In the genomic region with DNA sequence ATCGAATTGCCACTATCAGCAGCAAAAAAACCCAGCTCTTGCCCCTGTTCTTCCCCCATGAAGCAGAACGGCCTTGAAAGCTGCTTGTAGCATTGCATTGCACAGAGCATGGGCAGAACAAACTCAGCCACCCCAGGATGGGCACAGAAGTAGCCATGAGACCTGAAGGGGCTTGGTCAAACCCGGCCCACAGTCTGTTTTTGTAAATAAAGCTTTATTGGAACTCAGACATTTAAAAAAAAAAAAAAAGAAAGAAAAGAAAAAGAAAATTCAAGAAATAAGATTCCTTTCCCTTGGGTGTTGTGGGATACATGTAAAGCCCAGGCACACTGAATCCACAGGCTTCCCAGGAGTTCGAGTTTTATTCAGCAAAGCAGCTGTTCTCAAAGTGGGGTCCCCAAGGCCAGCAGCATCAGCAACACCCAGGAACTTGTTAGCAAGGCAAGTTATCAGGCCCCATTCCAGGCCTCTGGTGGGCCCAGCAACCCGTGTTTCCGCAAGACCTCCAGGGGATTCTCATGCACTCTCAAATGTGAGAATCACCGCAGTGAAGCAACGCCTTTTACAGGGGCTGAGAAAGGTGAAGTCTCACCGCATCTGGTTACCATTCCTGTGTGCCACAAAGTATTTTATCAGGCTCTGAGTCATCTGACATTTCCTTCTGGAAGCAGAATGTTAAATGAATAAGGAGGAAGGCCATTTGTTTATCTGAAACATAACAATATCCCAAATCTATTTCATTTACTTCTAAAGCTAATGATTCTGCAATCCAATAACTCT, we compare ENCODE assay signal across 12 cellular contexts.
A peak's percentile ranks its signal among the peaks of the same experiment; 100 is the strongest.
DNase-seq lines count a peak whose midpoint lies in the region; ATAC-seq, FAIRE-seq and TF ChIP-seq lines count a peak whose summit lies in the region.
"Had no signal": no experiment of that assay in that cellular context is flagged by ENCODE, and none has a peak within 500 bp of the region (broad histone marks: within the 10 kb centered on the region; RNA-seq: fewer than 3 reads in every experiment).

No MANE protein-coding gene starts in this region.

- DNase-seq in H54 (ENCODE audit: insufficient read length, low spot score) (peak; percentile 69), fibroblast of peridontal ligament (ENCODE audit: extremely low read depth) (peak; percentile 58), GM19238 (ENCODE audit: insufficient read length, low spot score) (no peak), SK-N-DZ (ENCODE audit: low spot score) (no peak), lower leg skin (ENCODE audit: low spot score in 2 of 2) (no peak)
- DNase-seq: DMS53, midbrain, NCI-H1048, NCI-H510A treated with DMSO at 0.1 percent for 48 hours had no signal

- intact Hi-C loops in lower leg skin (cut with DNase I; ENCODE audit: low total_unique reads): no loop called here

- H3K4me3 ChIP-seq in lower leg skin (ENCODE audit: low read depth, poor library complexity, severe bottlenecking): no peak overlapping the region

- no peak for TF ChIP-seq CTCF in lower leg skin (IDR thresholded peaks at IDR 0.05)

- ATAC-seq in SK-N-SH treated with all-trans-retinoic acid at 6 μM for 48 hours (peak; percentile 67), GM18861 (IDR thresholded peaks at IDR 0.05; ENCODE audit: unreplicated experiment) (no peak)
- ATAC-seq: activated naive CD4-positive, alpha-beta T cell treated with anti-CD3 and anti-CD28 coated beads, Interleukin-2, amount 50 U/mL, for 72 hours had no signal

- peak; percentile 84 for FAIRE-seq in H54 (lab: Jason Lieb, UNC)

- WGBS in lower leg skin, 2 donors: 79 to 97% methylated on average over 9 of the region's 9 CpGs

- TF ChIP-seq POLR2A in H54 (IDR thresholded peaks at IDR 0.05; ENCODE audit: low read depth, low read length) (no peak), lower leg skin (IDR thresholded peaks at IDR 0.05) (no peak)

TF ChIP-seq in SK-N-SH treated with all-trans-retinoic acid at 6 μM for 48 hours, 23 proteins besides CTCF, POLR2A, EP300 and RAD21:
- no peak for TF ChIP-seq GLIS3 (CRISPR knock-in tag; IDR thresholded peaks at IDR 0.05)
- no peak for TF ChIP-seq ISL1 (CRISPR knock-in tag; IDR thresholded peaks at IDR 0.05)
- TF ChIP-seq ZNF8 (CRISPR knock-in tag; IDR thresholded peaks at IDR 0.05): no peak
- TF ChIP-seq RARB (CRISPR knock-in tag; IDR thresholded peaks at IDR 0.05): no peak
- no peak for TF ChIP-seq ZC3H10 (CRISPR knock-in tag; IDR thresholded peaks at IDR 0.05)
- TF ChIP-seq TCF4 (CRISPR knock-in tag; IDR thresholded peaks at IDR 0.05; ENCODE audit: borderline replicate concordance): no peak
- TF ChIP-seq ZNF70 (CRISPR knock-in tag; IDR thresholded peaks at IDR 0.05): no peak
- TF ChIP-seq BACH2 (CRISPR knock-in tag; IDR thresholded peaks at IDR 0.05; ENCODE audit: borderline replicate concordance): no peak
- no peak for TF ChIP-seq ARNTL (CRISPR knock-in tag; IDR thresholded peaks at IDR 0.05; ENCODE audit: borderline replicate concordance, low read depth)
- TF ChIP-seq ZFP30 (CRISPR knock-in tag; IDR thresholded peaks at IDR 0.05): no peak
- no peak for TF ChIP-seq TOX (CRISPR knock-in tag; IDR thresholded peaks at IDR 0.05; ENCODE audit: borderline replicate concordance)

Comparison
In these comparisons a context has a peak if more than half of its experiments do, and no peak if none do; other contexts are left out.
1. DNase-seq: peak in H54 (single experiment) and fibroblast of peridontal ligament (single experiment); none in GM19238 (single experiment), SK-N-DZ (single experiment) and lower leg skin (0 of 2).